ENCODE assay signal across 15 cellular contexts in genomic region chr21:41832230-41833137, GRCh38. TPM values are rescaled to one million over a fixed set of nuclear protein-coding genes. Genes with fewer than 3 reads are reported as not detected.
DNase-seq lines count a peak whose midpoint lies in the region; ATAC-seq, FAIRE-seq and TF ChIP-seq lines count a peak whose summit lies in the region.
"Had no signal": no experiment of that assay in that cellular context is flagged by ENCODE, and none has a peak within 500 bp of the region (broad histone marks: within the 10 kb centered on the region; RNA-seq: fewer than 3 reads in every experiment).

No MANE protein-coding gene starts in this region.

- FAIRE-seq in GM12878 (lab: Jason Lieb, UNC) = no peak
- FAIRE-seq in GM19239 (lab: Jason Lieb, UNC) = no peak
- FAIRE-seq: pancreas had no signal

- peak overlapping the region; percentile 75 for H3K14ac ChIP-seq in neuronal stem cell (ENCODE audit: low read length)

- no peak overlapping the region for H2BK5ac ChIP-seq in neuronal stem cell (ENCODE audit: low read length)

- H3K36me3 ChIP-seq in GM12878 (ENCODE audit: control insufficient read depth in 2 of 2, insufficient read depth in 2 of 2, low read length in 1 of 2) (peaks cover 17 to 18% of the 10 kb centered on the region in 2 experiments), neuronal stem cell (replicated peaks in 1 of 2; ENCODE audit: control insufficient read depth in 2 of 2, insufficient read depth in 2 of 2, low read length in 2 of 2) (peaks cover 14 to 38% of the 10 kb centered on the region in 2 donors)

- POLR2A ChIA-PET in GM12878 (lab: Charles Lee) = interaction anchor here (1.3 kb wide), 1 partner anchor 97 kb away, joined by 10 read pairs; no protein-coding TSS in a partner anchor

- peak overlapping the region; percentile 81 for H3K23ac ChIP-seq in neuronal stem cell (ENCODE audit: low read depth, low read length, poor library complexity)

- H3K18ac ChIP-seq in neuronal stem cell (ENCODE audit: low read length) = peak overlapping the region; percentile 16

- H3K9me3 ChIP-seq in GM12878 (replicated peaks; ENCODE audit: control insufficient read depth, insufficient read depth, low read length) (no peaks in the 10 kb centered on the region), neuronal stem cell (replicated peaks in 1 of 2; ENCODE audit: control insufficient read depth in 2 of 2, insufficient read depth in 1 of 2, low read depth in 1 of 2, low read length in 2 of 2) (peaks cover 0 to 8% of the 10 kb centered on the region in 2 donors)
- H3K9me3 ChIP-seq: pancreas had no signal

- H4K91ac ChIP-seq in neuronal stem cell (ENCODE audit: low read depth, low read length, poor library complexity) = no peak overlapping the region

- H3K27me3 ChIP-seq in GM12878 (replicated peaks in 1 of 2; ENCODE audit: control insufficient read depth in 2 of 2, insufficient read depth in 2 of 2, low read length in 1 of 2) = no peaks in the 10 kb centered on the region
- H3K27me3 ChIP-seq in neuronal stem cell (ENCODE audit: control insufficient read depth in 3 of 3, insufficient read depth in 3 of 3, low read depth in 1 of 3, low read length in 3 of 3) = no peaks in the 10 kb centered on the region
- H3K27me3 ChIP-seq: pancreas had no signal

- H2AFZ ChIP-seq in GM12878 (ENCODE audit: control insufficient read depth, low read depth, low read length) (no peak overlapping the region), neuronal stem cell (ENCODE audit: low read length) (no peak overlapping the region)

- H3K79me1 ChIP-seq in neuronal stem cell (ENCODE audit: low read depth, low read length) = no peaks in the 10 kb centered on the region

- peak overlapping the region; percentile 69 for H2BK12ac ChIP-seq in neuronal stem cell (ENCODE audit: low read length)

- H4K20me1 ChIP-seq in GM12878 (ENCODE audit: control insufficient read depth, insufficient read depth) = no peaks in the 10 kb centered on the region

- CTCF ChIA-PET in GM12878 (lab: Yijun Ruan, JAX) = interaction anchor here (1.2 to 1.8 kb wide), 3 partner anchors 16 to 312 kb away, joined by 4 to 13 read pairs (median 5); no protein-coding TSS in a partner anchor

- intact Hi-C loops in GM12878 (cut with micrococcal nuclease; ENCODE audit: unreplicated experiment) = no loop called here

- DNase-seq in GM13976 (ENCODE audit: low spot score) (no peak), LoVo (ENCODE audit: low spot score) (peak; percentile 16), GM12878 (ENCODE audit: low read depth, low spot score) (no peak), neuronal stem cell (ENCODE audit: low spot score) (no peak), kidney glomerular epithelial cell (lab: John Stamatoyannopoulos, UW) (no peak), GM19239 (ENCODE audit: insufficient read length, low spot score) (no peak)
- DNase-seq: activated CD4-positive, alpha-beta T cell treated with anti-CD3 and anti-CD28 coated beads, Interleukin-2, amount 50 U/mL, for 48 hours; activated T-cell treated with anti-CD3 and anti-CD28 coated beads, Interleukin-2, amount 50 U/mL, for 1 hour; AML-193; erythroblast; Kasumi-1; NCI-H2171 treated with DMSO at 0.1 percent for 48 hours; stimulated activated CD4-positive, alpha-beta T cell treated with anti-CD3 and anti-CD28 coated beads, Interleukin-4, amount 100 ng/mL, for 4 hours had no signal

- ATAC-seq in GM12878 (no peak), HG02623 (IDR thresholded peaks at IDR 0.05; ENCODE audit: unreplicated experiment) (no peak)
- ATAC-seq: pancreas had no signal

- SMC1A ChIA-PET in GM12878 (lab: Charles Lee; ENCODE audit: uncharacterized antibody, unreplicated experiment) = interaction anchor here (0.7 to 1.8 kb wide), 8 partner anchors 7 to 284 kb away, joined by 3 to 8 read pairs (median 4); no protein-coding TSS in a partner anchor

- RAD21 ChIA-PET in GM12878 (lab: Charles Lee; ENCODE audit: unreplicated experiment) = interaction anchor here (0.6 to 1.9 kb wide), 7 partner anchors 16 to 276 kb away, joined by 3 to 8 read pairs (median 3); no protein-coding TSS in a partner anchor

- H3K4me3 ChIP-seq in GM12878 = no peak overlapping the region
- no peak overlapping the region for H3K4me3 ChIP-seq in neuronal stem cell (ENCODE audit: low read length in 2 of 2)
- H3K4me3 ChIP-seq: pancreas had no signal

- H3K27ac ChIP-seq in GM12878 (ENCODE audit: control insufficient read depth, insufficient read depth) (peak overlapping the region; percentile 70), neuronal stem cell (replicated peaks; ENCODE audit: low read length) (no peak overlapping the region)
- H3K27ac ChIP-seq: pancreas had no signal

- no peak overlapping the region for H4K8ac ChIP-seq in neuronal stem cell (ENCODE audit: low read depth, low read length)

- H2AK5ac ChIP-seq in neuronal stem cell (ENCODE audit: low read depth, low read length) = no peak overlapping the region

- H3K9ac ChIP-seq in GM12878 (ENCODE audit: control insufficient read depth, insufficient read depth, low read length) (no peak overlapping the region), neuronal stem cell (ENCODE audit: low read depth, low read length, poor library complexity) (no peak overlapping the region)

- no peaks in the 10 kb centered on the region for H3K79me2 ChIP-seq in GM12878 (ENCODE audit: control insufficient read depth, insufficient read depth, low read length)

- no peak overlapping the region for H2BK120ac ChIP-seq in neuronal stem cell (ENCODE audit: low read depth, low read length)

- H3K4me1 ChIP-seq in GM12878 (ENCODE audit: control insufficient read depth, insufficient read depth, low read length) (peaks cover 40% of the 10 kb centered on the region), neuronal stem cell (ENCODE audit: control insufficient read depth in 2 of 2, insufficient read depth in 1 of 2, low read depth in 1 of 2, low read length in 2 of 2) (peaks cover 0 to 8% of the 10 kb centered on the region in 2 donors)
- H3K4me1 ChIP-seq: pancreas had no signal

- peak overlapping the region; percentile 33 for H2BK15ac ChIP-seq in neuronal stem cell (ENCODE audit: low read length)

- no peak for TF ChIP-seq POLR2A in GM12878 (IDR thresholded peaks at IDR 0.05; ENCODE audit: low read depth, low read length)

- no peak overlapping the region for H3K4ac ChIP-seq in neuronal stem cell (ENCODE audit: low read length)

- TF ChIP-seq EP300 in GM12878 (IDR thresholded peaks at IDR 0.05; ENCODE audit: borderline replicate concordance in 1 of 2, control insufficient read depth in 1 of 2, low read depth in 2 of 2, low read length in 2 of 2) = no peak

- no peak for TF ChIP-seq RAD21 in GM12878 (IDR thresholded peaks at IDR 0.05; ENCODE audit: insufficient read depth, low read depth, low read length)

- WGBS in GM12878 (ENCODE audit: insufficient coverage, insufficient replicate concordance, low lambda C conversion rate, missing lambda C conversion rate) = 70% methylated on average over 17 of the region's 17 CpGs
- WGBS in neuronal stem cell (ENCODE audit: extremely low coverage in 2 of 2, insufficient read length in 2 of 2, insufficient replicate concordance in 1 of 2), 2 donors = no CpG with 5 or more reads among the region's 17 CpGs

- peak; percentile 5 for TF ChIP-seq CTCF in GM13976 (IDR thresholded peaks at IDR 0.05; ENCODE audit: borderline replicate concordance, control extremely low read depth, extremely low read depth, insufficient read depth, missing control alignments)
- TF ChIP-seq CTCF in GM12878 (IDR thresholded peaks at IDR 0.05 in 2 of 3, conservative IDR thresholded peaks at IDR 0.05 in 1 of 3; ENCODE audit: control insufficient read depth in 2 of 3, extremely low read depth in 1 of 3, insufficient read depth in 1 of 3, low read depth in 3 of 3, low read length in 3 of 3) = peak in 2 of 3 experiments; percentile 6 to 11; a peak in 1 of 6 replicates

- peak overlapping the region; percentile 60 for H3K4me2 ChIP-seq in GM12878 (ENCODE audit: control insufficient read depth, insufficient read depth)
- H3K4me2 ChIP-seq in neuronal stem cell (ENCODE audit: insufficient read depth, low read length, poor library complexity, severe bottlenecking) = no peak overlapping the region

- in situ Hi-C loops in GM13976 (cut with MboI; ENCODE audit: low sequenced_read_pairs, unreplicated experiment) (no loop called here), GM12878 (cut with MboI) (no loop called here)

- BruUV-seq in GM12878 (replicated peaks; lab: Mats Ljungman, UMichigan) = no TSS peak

TF ChIP-seq in GM12878, 131 proteins besides CTCF, POLR2A, EP300 and RAD21 (continues in another document):
- TF ChIP-seq BRCA1 (IDR thresholded peaks at IDR 0.05; ENCODE audit: low read depth, low read length) (no peak), SRF (IDR thresholded peaks at IDR 0.05; ENCODE audit: low read depth in 2 of 2, low read length in 2 of 2) (no peak), TARDBP (IDR thresholded peaks at IDR 0.05; ENCODE audit: borderline replicate concordance) (no peak), RELA (IDR thresholded peaks at IDR 0.05; ENCODE audit: borderline replicate concordance, partially characterized antibody) (no peak), KLF5 (IDR thresholded peaks at IDR 0.05; ENCODE audit: partially characterized antibody) (no peak), MXI1 (IDR thresholded peaks at IDR 0.05; ENCODE audit: low read depth, low read length) (no peak)

RNA-seq across cellular contexts. Expression of gene PRDM15, which starts 46.7 kb away (rescaled TPM):
- total RNA-seq in GM12878 (2013; cell fraction: nucleolus; rRNA removed) = 44.8 and 48.4 TPM in 2 replicates
- total RNA-seq in GM12878 (2014; rRNA removed) (9.8 and 10.5 TPM in 2 replicates), GM12878 (2014; rRNA removed; fragmentation: Illumina TruSeq; extraction: Trizol) (6.3 and 6.8 TPM in 2 replicates), GM12878 (2021) (10.8 and 16.0 TPM in 2 replicates)
- polyA plus RNA-seq in GM12878 (2011; ENCODE audit: low read depth) = 7.0 TPM
- polyA plus RNA-seq in GM12878 (2011; rRNA removed) (6.1 and 12.5 TPM in 2 replicates), GM12878 (2014; fragmentation: Illumina TruSeq; extraction: Trizol) (6.0 and 9.0 TPM in 2 replicates), GM12878 (2014; fragmentation: Nextera tagmentation; extraction: Ambion mirVana) (1 to 10 TPM; 2.2 to 2.8 TPM), GM12878 (2014; rRNA removed) (12.4 and 16.2 TPM in 2 replicates), GM12878 (2016; fragmentation: Nextera tagmentation; extraction: Ambion mirVana) (1 to 10 TPM; 7.2 to 8.2 TPM)
- polyA plus RNA-seq in GM12878 (2011; cell fraction: cytosol; rRNA removed) = 11.1 and 15.7 TPM in 2 replicates
- polyA plus RNA-seq in GM12878 (2011; cell fraction: nucleus; rRNA removed) = 107 and 122 TPM in 2 replicates
- polyA plus RNA-seq in GM12878 (2012) = 10.3 and 10.7 TPM in 2 replicates
- 17.7 and 31.5 TPM in 2 replicates for polyA minus RNA-seq in GM12878 (2011; rRNA and poly(A)+ RNA removed)
- polyA minus RNA-seq in GM12878 (2011; cell fraction: cytosol; rRNA and poly(A)+ RNA removed) = 4.0 and 8.4 TPM in 2 replicates
- 19.6 and 32.8 TPM in 2 replicates for polyA minus RNA-seq in GM12878 (2011; cell fraction: nucleus; rRNA and poly(A)+ RNA removed)
- polyA plus RNA-seq in neuronal stem cell (2013, experiment 1 of 2) = 4.5 TPM
- polyA plus RNA-seq in neuronal stem cell (2013, experiment 2 of 2) = 4.3 TPM
